In the genomic region with DNA sequence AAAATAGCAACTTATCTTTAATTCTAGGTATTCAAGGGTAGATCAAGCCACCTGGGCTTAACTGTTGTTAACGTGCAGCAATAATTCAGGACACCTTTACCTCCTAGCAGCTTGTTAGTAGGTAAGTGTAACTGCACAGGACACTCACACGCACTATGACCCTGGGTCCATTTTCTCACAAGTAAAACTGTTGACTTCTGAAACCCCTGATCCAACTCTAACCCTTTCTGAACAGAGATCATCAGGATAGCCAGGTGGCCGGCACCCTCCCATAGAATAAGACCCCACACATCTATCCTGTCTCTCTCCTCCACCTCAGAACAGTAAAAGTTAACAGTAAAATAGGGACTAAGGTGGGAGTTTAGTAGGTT, we compare ENCODE assay signal across 9 cellular contexts. TPM values are rescaled to one million over a fixed set of nuclear protein-coding genes. Genes with fewer than 3 reads are reported as not detected.
DNase-seq lines count a peak whose midpoint lies in the region; ATAC-seq, FAIRE-seq and TF ChIP-seq lines count a peak whose summit lies in the region.
"Had no signal": no experiment of that assay in that cellular context is flagged by ENCODE, and none has a peak within 500 bp of the region (broad histone marks: within the 10 kb centered on the region; RNA-seq: fewer than 3 reads in every experiment).

No MANE protein-coding gene starts in this region.

- no peak for TF ChIP-seq POLR2A in GM12891 (IDR thresholded peaks at IDR 0.05; ENCODE audit: low read depth, low read length)

- FAIRE-seq in GM12891 (lab: Jason Lieb, UNC) = no peak

- intact Hi-C loops in CD8-positive, alpha-beta T cell (cut with DNase I, micrococcal nuclease) = loop anchor here (1.0 to 5.0 kb wide), 2 partner anchors 642 to 643 kb away; a partner anchor contains a TSS

- CTCF ChIA-PET in CD8-positive, alpha-beta T cell (lab: Charles Lee) = interaction anchor here (0.7 kb wide), 1 partner anchor 23 kb away, joined by 3 read pairs; no protein-coding TSS in a partner anchor

- no peaks in the 10 kb centered on the region for H3K27me3 ChIP-seq in CD8-positive, alpha-beta T cell (ENCODE audit: insufficient read depth, low read length)
- H3K27me3 ChIP-seq in muscle layer of duodenum (ENCODE audit: low read depth, low read length) = no peaks in the 10 kb centered on the region

- in situ Hi-C loops in astrocyte of the cerebellum (cut with HindIII; ENCODE audit: low sequenced_read_pairs) (no loop called here), GM13976 (cut with MboI; ENCODE audit: low sequenced_read_pairs, unreplicated experiment) (no loop called here)

- no peaks in the 10 kb centered on the region for H3K9me3 ChIP-seq in CD8-positive, alpha-beta T cell (ENCODE audit: low read length)
- no peaks in the 10 kb centered on the region for H3K9me3 ChIP-seq in muscle layer of duodenum (ENCODE audit: control insufficient read depth in 1 of 2, low read length in 2 of 2)

- TF ChIP-seq CTCF in CD8-positive, alpha-beta T cell (IDR thresholded peaks at IDR 0.05) = no peak
- TF ChIP-seq CTCF in HFFc6 (IDR thresholded peaks at IDR 0.05) (no peak), astrocyte of the cerebellum (IDR thresholded peaks at IDR 0.05; ENCODE audit: low read depth, low read length, missing control alignments) (no peak), GM13976 (IDR thresholded peaks at IDR 0.05; ENCODE audit: borderline replicate concordance, control extremely low read depth, extremely low read depth, insufficient read depth, missing control alignments) (no peak)

- no peaks in the 10 kb centered on the region for H3K36me3 ChIP-seq in CD8-positive, alpha-beta T cell (ENCODE audit: insufficient read depth, low read length)
- no peaks in the 10 kb centered on the region for H3K36me3 ChIP-seq in muscle layer of duodenum (ENCODE audit: control insufficient read depth in 1 of 2, insufficient read depth in 2 of 2, low read length in 2 of 2)

- H3K27me3 Mint-ChIP-seq in CD8-positive, alpha-beta T cell (ENCODE audit: low read depth) = peaks cover 9% of the 10 kb centered on the region
- peaks cover 7% of the 10 kb centered on the region for H3K27me3 Mint-ChIP-seq in HFFc6 (ENCODE audit: insufficient read depth)

- H3K4me3 Mint-ChIP-seq in CD8-positive, alpha-beta T cell = peak overlapping the region; percentile 92
- peak overlapping the region; percentile 100 for H3K4me3 Mint-ChIP-seq in HFFc6

- H3K4me1 ChIP-seq in CD8-positive, alpha-beta T cell (ENCODE audit: insufficient read depth, low read length) = peaks cover 4% of the 10 kb centered on the region
- H3K4me1 ChIP-seq in muscle layer of duodenum (ENCODE audit: control insufficient read depth in 1 of 2, insufficient read depth in 2 of 2, low read length in 2 of 2) = peaks cover 0 to 6% of the 10 kb centered on the region in 2 donors

- no peak overlapping the region for H3K27ac Mint-ChIP-seq in CD8-positive, alpha-beta T cell
- peak overlapping the region; percentile 91 for H3K27ac Mint-ChIP-seq in HFFc6

- H3K27ac ChIP-seq in CD8-positive, alpha-beta T cell (ENCODE audit: low read depth, low read length) = no peak overlapping the region
- no peak overlapping the region for H3K27ac ChIP-seq in muscle layer of duodenum (ENCODE audit: low read length)

- no peak for DNase-seq in CD8-positive, alpha-beta T cell
- DNase-seq in HFFc6 = no peak
- no peak for DNase-seq in astrocyte of the cerebellum (ENCODE audit: low read depth)
- no peak for DNase-seq in NCI-H1092 treated with DMSO at 0.1 percent for 48 hours (lab: John Stamatoyannopoulos, UW)
- DNase-seq in GM13976 (ENCODE audit: low spot score) = no peak
- DNase-seq in GM12891 (ENCODE audit: insufficient read length, low spot score) = no peak

- H3K36me3 Mint-ChIP-seq in CD8-positive, alpha-beta T cell = peaks cover 2% of the 10 kb centered on the region
- 0 out of 2 replicates have a peak, but pooled peaks cover 5% of the 10 kb centered on the region for H3K36me3 Mint-ChIP-seq in HFFc6 (ENCODE audit: low read depth)

- POLR2A ChIA-PET in CD8-positive, alpha-beta T cell (lab: Charles Lee) = interaction anchor here (0.6 kb wide), 2 partner anchors 315 to 636 kb away, joined by 3 read pairs; no protein-coding TSS in a partner anchor

- H3K4me1 Mint-ChIP-seq in CD8-positive, alpha-beta T cell (ENCODE audit: low read depth) = peaks cover 9% of the 10 kb centered on the region
- H3K4me1 Mint-ChIP-seq in HFFc6 (ENCODE audit: low read depth) = peaks cover 34% of the 10 kb centered on the region

- no peaks in the 10 kb centered on the region for H3K9me3 Mint-ChIP-seq in CD8-positive, alpha-beta T cell
- H3K9me3 Mint-ChIP-seq in HFFc6 = no peaks in the 10 kb centered on the region

- peak overlapping the region; percentile 58 for H3K4me3 ChIP-seq in CD8-positive, alpha-beta T cell (ENCODE audit: low read depth, low read length)
- H3K4me3 ChIP-seq in astrocyte of the cerebellum (ENCODE audit: low read depth, low read length) = peak overlapping the region; percentile 71
- peak overlapping the region; percentile 54 to 82 for H3K4me3 ChIP-seq in muscle layer of duodenum (ENCODE audit: low read depth in 1 of 2, low read length in 2 of 2)

- ATAC-seq in CD8-positive, alpha-beta T cell = no peak
- no peak for ATAC-seq in HG02678 (IDR thresholded peaks at IDR 0.05; ENCODE audit: unreplicated experiment)

TF ChIP-seq in GM12891, 5 proteins besides CTCF, POLR2A, EP300 and RAD21:
- TF ChIP-seq POLR2AphosphoS5 (IDR thresholded peaks at IDR 0.05; ENCODE audit: low read depth, low read length) (no peak), TAF1 (IDR thresholded peaks at IDR 0.05; ENCODE audit: low read depth, low read length) (no peak), PAX5 (IDR thresholded peaks at IDR 0.05; ENCODE audit: insufficient read depth, low read length, severe bottlenecking) (no peak), POU2F2 (IDR thresholded peaks at IDR 0.05; ENCODE audit: low read depth, low read length) (no peak), SPI1 (IDR thresholded peaks at IDR 0.05; ENCODE audit: low read depth, low read length) (no peak)

RNA-seq across cellular contexts. Expression of a gene that starts 0.6 kb away (rescaled TPM):
- under 1 TPM in 1 of 2 experiments, not detected in 1; 0.22 TPM for total RNA-seq in CD8-positive, alpha-beta T cell
- 10 to 100 TPM in 5 of 6 experiments, 1 to 10 TPM in 1; 9.4 to 22.6 (median 16.2) TPM for total RNA-seq in HFFc6 (2021; fragmentation: NEBNext Ultra II Directional; extraction: Animal tissue kit (Norgen Biotek cat#: 25700))
- polyA plus RNA-seq in GM12891 (2012; ENCODE audit: low read depth, missing spikeins) = 16.8 TPM

RNA-seq across cellular contexts. Expression of a gene that starts 11.5 kb away (rescaled TPM):
- not detected for total RNA-seq in CD8-positive, alpha-beta T cell
- not detected for total RNA-seq in HFFc6 (2021; fragmentation: NEBNext Ultra II Directional; extraction: Animal tissue kit (Norgen Biotek cat#: 25700))
- not detected for polyA plus RNA-seq in GM12891 (2012; ENCODE audit: low read depth, missing spikeins)
- total RNA-seq: glomerular endothelial cell had no signal

Comparison
In these comparisons a context has a peak if more than half of its experiments do, and no peak if none do; other contexts are left out.
1. RNA of a gene that starts 0.6 kb away (total RNA-seq): 9.4 to 22.6 TPM in HFFc6; 0.22 TPM in CD8-positive, alpha-beta T cell; every median in the first group is over 4 times any median in the second.
2. Peak in every context shown above with its lines, with median percentiles within 50 percentile points of each other: H3K4me3 ChIP-seq.